In the genomic region with DNA sequence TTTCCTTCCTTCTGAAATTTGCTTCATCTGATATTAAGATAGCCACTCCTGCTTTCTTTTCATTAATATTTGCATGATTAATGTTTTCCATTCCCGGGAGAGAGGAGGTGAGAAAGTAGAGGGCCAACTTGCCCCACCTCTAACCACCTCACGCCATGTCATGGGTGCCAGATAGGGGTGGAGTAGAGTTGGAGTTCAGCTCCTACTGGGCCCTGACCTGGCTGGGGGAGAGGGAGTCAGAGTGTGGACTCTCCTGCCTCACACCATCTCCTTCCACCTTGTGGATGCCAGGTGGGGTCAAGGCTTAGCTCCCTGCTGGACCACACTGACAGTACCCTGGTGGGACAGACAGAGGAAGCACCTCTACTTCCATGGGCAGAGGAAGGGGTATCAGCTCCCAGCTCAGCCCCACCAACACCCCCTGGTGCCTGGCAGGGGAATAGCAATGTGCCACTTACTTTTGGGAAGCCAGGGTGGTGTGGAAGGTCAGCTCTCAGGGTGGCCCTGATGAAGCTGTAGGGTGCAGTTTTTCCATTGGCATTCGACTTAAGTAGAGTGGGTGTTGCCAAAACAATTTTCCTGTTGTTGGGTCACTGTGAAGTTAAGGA, we compare ENCODE assay signal across 7 cellular contexts.
A peak's percentile ranks its signal among the peaks of the same experiment; 100 is the strongest.
DNase-seq lines count a peak whose midpoint lies in the region; ATAC-seq, FAIRE-seq and TF ChIP-seq lines count a peak whose summit lies in the region.

No MANE protein-coding gene starts in this region.

- H3K27ac ChIP-seq in RWPE1, result no peak overlapping the region

- no peak for DNase-seq in GM18507 (ENCODE audit: extremely low spot score, insufficient read length, low read depth)
- DNase-seq in RWPE1 (ENCODE audit: low spot score), result peak; percentile 27
- peak; percentile 40 for DNase-seq in central memory CD4-positive, alpha-beta T cell
- DNase-seq in stimulated activated CD4-positive, alpha-beta T cell treated with anti-CD3 and anti-CD28 coated beads, Interleukin-12 subunit alpha, Interleukin-12 subunit beta, amount 100 ng/mL, for 4 hours, result peak; percentile 28
- no peak for DNase-seq in GM03348 (ENCODE audit: low spot score)
- no peak for DNase-seq in pons (ENCODE audit: low spot score)

- ATAC-seq in HG03097 (IDR thresholded peaks at IDR 0.05; ENCODE audit: low FRiP score, unreplicated experiment), result no peak

- POLR2A ChIA-PET in RWPE1 (lab: Yijun Ruan, JAX; ENCODE audit: low non-redundant PET), result interaction anchor here (0.7 kb wide), 1 partner anchor 38 kb away, joined by 12 read pairs; no protein-coding TSS in a partner anchor

- CTCF ChIA-PET in RWPE1 (lab: Yijun Ruan, JAX), result interaction anchor here (0.5 to 1.0 kb wide), 6 partner anchors 11 to 839 kb away, joined by 3 to 4 read pairs (median 4); no protein-coding TSS in a partner anchor

- FAIRE-seq in GM18507 (lab: Jason Lieb, UNC), result peak; percentile 64

- TF ChIP-seq CTCF in RWPE1 (conservative IDR thresholded peaks at IDR 0.05; ENCODE audit: low read depth), result no peak; the same call in 1 of the 2 replicates

Comparison
In these comparisons a context has a peak if more than half of its experiments do, and no peak if none do; other contexts are left out.
1. DNase-seq: peak in RWPE1 (single experiment), central memory CD4-positive, alpha-beta T cell (single experiment) and stimulated activated CD4-positive, alpha-beta T cell treated with anti-CD3 and anti-CD28 coated beads, Interleukin-12 subunit alpha, Interleukin-12 subunit beta, amount 100 ng/mL, for 4 hours (single experiment); none in GM18507 (single experiment), GM03348 (single experiment) and pons (single experiment).